16 cellular contexts compared by ENCODE assay signal in the genomic region with DNA sequence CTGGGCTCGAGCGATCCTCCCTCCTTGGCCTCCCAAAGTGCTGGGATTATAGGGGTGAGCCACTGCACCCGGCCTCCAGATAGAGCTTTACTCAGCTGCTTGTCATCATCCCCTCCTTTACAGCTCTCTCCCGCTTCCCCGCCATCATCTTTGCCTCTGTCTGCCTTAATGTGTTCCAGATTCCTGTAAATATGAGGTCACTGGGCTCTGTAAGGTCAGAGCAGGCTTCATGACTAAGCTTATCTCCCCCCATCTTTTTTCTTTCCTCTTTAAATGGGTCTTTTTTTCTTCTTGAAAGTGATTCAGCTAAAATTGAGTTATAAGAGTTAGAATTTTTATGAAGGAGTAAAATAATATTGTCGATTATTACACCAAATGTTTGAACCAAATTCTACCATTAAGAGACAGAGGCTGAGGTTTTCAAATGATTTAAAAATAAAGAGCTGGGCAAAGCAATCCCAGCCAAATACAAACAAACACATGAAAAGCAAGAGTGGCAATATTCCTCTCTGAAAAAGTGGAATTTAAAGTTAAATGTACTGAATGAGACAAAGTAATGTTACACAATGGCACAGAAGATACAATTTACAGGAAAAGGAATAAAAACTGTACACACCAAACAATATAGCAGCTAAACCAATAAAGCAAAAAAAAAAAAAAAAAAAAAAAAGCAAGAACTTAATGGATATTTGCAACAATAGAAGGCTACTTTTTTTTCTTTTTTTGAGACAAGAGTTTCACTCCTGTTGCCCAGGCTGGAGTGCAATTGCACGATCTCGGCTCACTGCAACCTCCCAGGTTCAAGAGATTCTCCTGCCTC.
DNase-seq lines count a peak whose midpoint lies in the region; ATAC-seq, FAIRE-seq and TF ChIP-seq lines count a peak whose summit lies in the region.
"Had no signal": no experiment of that assay in that cellular context is flagged by ENCODE, and none has a peak within 500 bp of the region (broad histone marks: within the 10 kb centered on the region; RNA-seq: fewer than 3 reads in every experiment).

No MANE protein-coding gene starts in this region.

- no peak overlapping the region for H3K4me2 ChIP-seq in mesendoderm (ENCODE audit: low read length)

- CTCF ChIA-PET in AG04450 (lab: Charles Lee) = interaction anchor here (0.6 to 2.7 kb wide), 4 partner anchors 43 to 163 kb away, joined by 3 to 25 read pairs (median 6); no protein-coding TSS in a partner anchor

- intact Hi-C loops in activated T-helper 2 cell treated with anti-CD3 and anti-CD28 coated beads, Interferon-gamma antibody, Interleukin-2, Interleukin-4, amounts not matched to agents 10 μg/mL and 5 μg/mL and 100 μg/mL, durations not matched to agents 14 hours and 24 hours and 36 hours (cut with micrococcal nuclease) = no loop called here

- H4K8ac ChIP-seq in mesendoderm (ENCODE audit: low read depth, low read length) = no peak overlapping the region

- H3K79me2 ChIP-seq in mesendoderm (ENCODE audit: control insufficient read depth, insufficient read depth, low read length) = no peaks in the 10 kb centered on the region

- H3K18ac ChIP-seq in mesendoderm (ENCODE audit: low read length) = no peak overlapping the region

- H3K23ac ChIP-seq in mesendoderm (ENCODE audit: low read length) = no peak overlapping the region

- no CpG with 5 or more reads among the region's 8 CpGs for WGBS in mesendoderm (ENCODE audit: extremely low coverage, insufficient coverage, low lambda C conversion rate)

- no peak overlapping the region for H3K27ac Mint-ChIP-seq in endothelial cell (ENCODE audit: unreplicated experiment)
- no peak overlapping the region for H3K27ac Mint-ChIP-seq in activated T-helper 2 cell treated with anti-CD3 and anti-CD28 coated beads, Interferon-gamma antibody, Interleukin-2, Interleukin-4, amounts not matched to agents 10 μg/mL and 5 μg/mL and 100 μg/mL, durations not matched to agents 14 hours and 24 hours and 36 hours
- H3K27ac Mint-ChIP-seq: activated T-helper 17 cell treated with anti-CD3 and anti-CD28 coated beads, Interleukin-2, amount 50 U/mL, for 72 hours; effector memory CD8-positive, alpha-beta T cell had no signal

- H3K4me3 Mint-ChIP-seq in endothelial cell (ENCODE audit: unreplicated experiment) = no peak overlapping the region
- H3K4me3 Mint-ChIP-seq in activated T-helper 2 cell treated with anti-CD3 and anti-CD28 coated beads, Interferon-gamma antibody, Interleukin-2, Interleukin-4, amounts not matched to agents 10 μg/mL and 5 μg/mL and 100 μg/mL, durations not matched to agents 14 hours and 24 hours and 36 hours (ENCODE audit: low read depth) = no peak overlapping the region
- H3K4me3 Mint-ChIP-seq: activated T-helper 17 cell treated with anti-CD3 and anti-CD28 coated beads, Interleukin-2, amount 50 U/mL, for 72 hours; effector memory CD8-positive, alpha-beta T cell had no signal

- no peaks in the 10 kb centered on the region; the same call in 1 of the 2 replicates for H3K9me3 ChIP-seq in AG04450 (ENCODE audit: control insufficient read depth, insufficient read depth, low read length)

- H3K27ac ChIP-seq in AG04450 (ENCODE audit: low read depth, low read length) (peak overlapping the region; percentile 80), mesendoderm (ENCODE audit: low read depth, low read length) (no peak overlapping the region)
- H3K27ac ChIP-seq: WERI-Rb-1 had no signal

- H4K5ac ChIP-seq in mesendoderm (ENCODE audit: low read length) = no peak overlapping the region

- no peak overlapping the region for H3K4me3 ChIP-seq in AG04450 (ENCODE audit: low read depth, low read length)
- no peak overlapping the region for H3K4me3 ChIP-seq in choroid plexus epithelial cell (ENCODE audit: low read depth, low read length)
- H3K4me3 ChIP-seq in mesendoderm (ENCODE audit: low read length) = no peak overlapping the region

- no peak overlapping the region for H3K56ac ChIP-seq in mesendoderm (ENCODE audit: low read length)

- H3K36me3 ChIP-seq in mesendoderm (ENCODE audit: control insufficient read depth, insufficient read depth, low read length) = no peaks in the 10 kb centered on the region
- H3K36me3 ChIP-seq: WERI-Rb-1 had no signal

- H3K27me3 Mint-ChIP-seq in endothelial cell (ENCODE audit: unreplicated experiment) = peaks cover 2% of the 10 kb centered on the region
- H3K27me3 Mint-ChIP-seq in activated T-helper 2 cell treated with anti-CD3 and anti-CD28 coated beads, Interferon-gamma antibody, Interleukin-2, Interleukin-4, amounts not matched to agents 10 μg/mL and 5 μg/mL and 100 μg/mL, durations not matched to agents 14 hours and 24 hours and 36 hours (ENCODE audit: low read depth) = peaks cover 3% of the 10 kb centered on the region
- H3K27me3 Mint-ChIP-seq: activated T-helper 17 cell treated with anti-CD3 and anti-CD28 coated beads, Interleukin-2, amount 50 U/mL, for 72 hours had no signal

- no peaks in the 10 kb centered on the region for H3K9me3 Mint-ChIP-seq in endothelial cell (ENCODE audit: unreplicated experiment)
- no peaks in the 10 kb centered on the region for H3K9me3 Mint-ChIP-seq in activated T-helper 2 cell treated with anti-CD3 and anti-CD28 coated beads, Interferon-gamma antibody, Interleukin-2, Interleukin-4, amounts not matched to agents 10 μg/mL and 5 μg/mL and 100 μg/mL, durations not matched to agents 14 hours and 24 hours and 36 hours
- H3K9me3 Mint-ChIP-seq: effector memory CD8-positive, alpha-beta T cell had no signal

- H3K4me1 Mint-ChIP-seq in endothelial cell (ENCODE audit: unreplicated experiment) = peaks cover 16% of the 10 kb centered on the region
- peaks cover 5% of the 10 kb centered on the region for H3K4me1 Mint-ChIP-seq in activated T-helper 2 cell treated with anti-CD3 and anti-CD28 coated beads, Interferon-gamma antibody, Interleukin-2, Interleukin-4, amounts not matched to agents 10 μg/mL and 5 μg/mL and 100 μg/mL, durations not matched to agents 14 hours and 24 hours and 36 hours (ENCODE audit: low read depth)

- H3K9ac ChIP-seq in mesendoderm (ENCODE audit: low read length) = no peak overlapping the region

- H3K4ac ChIP-seq in mesendoderm (ENCODE audit: low read depth, low read length) = no peak overlapping the region

- no peaks in the 10 kb centered on the region for H3K79me1 ChIP-seq in mesendoderm (ENCODE audit: low read length)

- ATAC-seq in GM21723 (IDR thresholded peaks at IDR 0.05; ENCODE audit: unreplicated experiment) = no peak
- ATAC-seq: activated T-helper 17 cell treated with anti-CD3 and anti-CD28 coated beads, Interleukin-2, amount 50 U/mL, for 72 hours; effector memory CD8-positive, alpha-beta T cell had no signal

- POLR2A ChIA-PET in AG04450 (lab: Yijun Ruan, JAX) = interaction anchor here (0.7 to 1.8 kb wide), 5 partner anchors 9 to 127 kb away, joined by 4 to 8 read pairs (median 6); a partner anchor contains a TSS

- H3K27me3 ChIP-seq in AG04450 (ENCODE audit: control insufficient read depth, insufficient read depth, low read length) = no peaks in the 10 kb centered on the region
- H3K27me3 ChIP-seq in mesendoderm (ENCODE audit: insufficient read depth, low read length, poor library complexity) = no peaks in the 10 kb centered on the region

- H2AK5ac ChIP-seq in mesendoderm (ENCODE audit: low read length) = no peak overlapping the region

- FAIRE-seq in HTR-8/SVneo (lab: Jason Lieb, UNC) = no peak

- H2BK15ac ChIP-seq in mesendoderm (replicated peaks; ENCODE audit: low read depth) = no peak overlapping the region

- peaks cover 10% of the 10 kb centered on the region for H3K4me1 ChIP-seq in mesendoderm (ENCODE audit: control insufficient read depth, low read depth, low read length)

- DNase-seq in AG04450 (ENCODE audit: low read depth, low spot score) (peak; percentile 85), HTR-8/SVneo (ENCODE audit: insufficient read length, low spot score) (peak; percentile 88), choroid plexus epithelial cell (ENCODE audit: low read depth) (peak; percentile 88), mesendoderm (peak; percentile 78), endothelial cell (ENCODE audit: low spot score) (no peak), foreskin melanocyte (no peak)
- no peak for DNase-seq in activated T-helper 2 cell treated with anti-CD3 and anti-CD28 coated beads, Interferon-gamma antibody, Interleukin-2, Interleukin-4, amounts not matched to agents 10 μg/mL and 5 μg/mL and 100 μg/mL, durations not matched to agents 14 hours and 24 hours and 36 hours (ENCODE audit: low spot score)
- DNase-seq: C1 segment of cervical spinal cord; effector memory CD8-positive, alpha-beta T cell; NCI-H1092 treated with DMSO at 0.1 percent for 48 hours; NK-92 treated with Interleukin-12 subunit alpha and Interleukin-12 subunit beta, amount 100 ng/mL, for 24 hours; stimulated activated CD4-positive, alpha-beta T cell treated with anti-CD3 and anti-CD28 coated beads, Interleukin-12 subunit alpha, Interleukin-12 subunit beta, amount 100 ng/mL, for 4 hours; stimulated activated naive CD4-positive, alpha-beta T cell; WERI-Rb-1 had no signal

- H2BK120ac ChIP-seq in mesendoderm (ENCODE audit: low read depth, low read length) = no peak overlapping the region

- no peaks in the 10 kb centered on the region for H3K36me3 Mint-ChIP-seq in endothelial cell (ENCODE audit: low read depth, unreplicated experiment)
- H3K36me3 Mint-ChIP-seq in activated T-helper 2 cell treated with anti-CD3 and anti-CD28 coated beads, Interferon-gamma antibody, Interleukin-2, Interleukin-4, amounts not matched to agents 10 μg/mL and 5 μg/mL and 100 μg/mL, durations not matched to agents 14 hours and 24 hours and 36 hours (ENCODE audit: low read depth) = no peaks in the 10 kb centered on the region

- no peak overlapping the region for H2BK5ac ChIP-seq in mesendoderm (ENCODE audit: low read length)

- TF ChIP-seq CTCF in AG04450 (IDR thresholded peaks at IDR 0.05; ENCODE audit: low read depth, low read length) = no peak
- TF ChIP-seq CTCF in choroid plexus epithelial cell (conservative IDR thresholded peaks at IDR 0.05; ENCODE audit: low read depth, low read length) = no peak
- TF ChIP-seq CTCF in endothelial cell (IDR thresholded peaks at IDR 0.05; ENCODE audit: unreplicated experiment) = no peak

Comparison
In these comparisons a context has a peak if more than half of its experiments do, and no peak if none do; other contexts are left out.
1. DNase-seq: peak in AG04450 (single experiment), HTR-8/SVneo (single experiment), choroid plexus epithelial cell (single experiment) and mesendoderm (single experiment); none in endothelial cell (single experiment), activated T-helper 2 cell treated with anti-CD3 and anti-CD28 coated beads, Interferon-gamma antibody, Interleukin-2, Interleukin-4, amounts not matched to agents 10 μg/mL and 5 μg/mL and 100 μg/mL, durations not matched to agents 14 hours and 24 hours and 36 hours (single experiment) and foreskin melanocyte (single experiment).